ENCODE assay signal across 8 cellular contexts in genomic region chr12:104986022-104986941, GRCh38. TPM values are rescaled to one million over a fixed set of nuclear protein-coding genes. Genes with fewer than 3 reads are reported as not detected.
DNase-seq lines count a peak whose midpoint lies in the region; ATAC-seq and TF ChIP-seq lines count a peak whose summit lies in the region.

TSS of gene NOPCHAP1 (plus strand) at chr12:104986316. CDS start at chr12:104986353, 37 bp downstream.

- no peaks in the 10 kb centered on the region for H3K27me3 ChIP-seq in CD4-positive, alpha-beta T cell (ENCODE audit: control insufficient read depth, insufficient read depth, low read length)
- no peaks in the 10 kb centered on the region for H3K27me3 ChIP-seq in ectodermal cell (ENCODE audit: control insufficient read depth, insufficient read depth, low read length, poor library complexity, severe bottlenecking)
- no peaks in the 10 kb centered on the region for H3K27me3 ChIP-seq in lower lobe of right lung (ENCODE audit: low read depth)

- peak; percentile 62 to 85 (median 76) for DNase-seq in CD4-positive, alpha-beta T cell
- peak; percentile 92 for DNase-seq in HK-2 (ENCODE audit: unreplicated experiment)
- DNase-seq in NCI-H82 treated with DMSO at 0.1 percent for 48 hours (lab: John Stamatoyannopoulos, UW; ENCODE audit: unreplicated experiment) = peak; percentile 78
- DNase-seq in activated CD4-positive, alpha-beta memory T cell treated with anti-CD3 and anti-CD28 coated beads, Interleukin-2, amount 10 ng/mL, durations not matched to agents 7 days and 5 days = peak; percentile 87
- DNase-seq in lower lobe of right lung = peak; percentile 94
- DNase-seq in stimulated activated CD4-positive, alpha-beta T cell treated with anti-CD3 and anti-CD28 coated beads, TNF-alpha, amount 100 ng/mL, for 1 hour (ENCODE audit: low read depth in 3 of 3, low spot score in 1 of 3) = peak; percentile 48 to 73 (median 54)

- H3K27ac ChIP-seq in CD4-positive, alpha-beta T cell (ENCODE audit: low read depth, low read length) = no peak within 1 kb of the TSS
- H3K27ac ChIP-seq in ectodermal cell (ENCODE audit: insufficient read depth, low read depth, low read length, poor library complexity, severe bottlenecking) (no peak within 1 kb of the TSS), lower lobe of right lung (peak within 1 kb of the TSS; percentile 83)

- no peaks in the 10 kb centered on the region for H3K9me3 Mint-ChIP-seq in CD4-positive, alpha-beta T cell
- H3K9me3 Mint-ChIP-seq in activated CD4-positive, alpha-beta memory T cell treated with anti-CD3 and anti-CD28 coated beads, Interleukin-2, amount 10 ng/mL, durations not matched to agents 7 days and 5 days = no peaks in the 10 kb centered on the region

- TF ChIP-seq CTCF in CD4-positive, alpha-beta T cell (IDR thresholded peaks at IDR 0.05) = no peak
- no peak for TF ChIP-seq CTCF in lower lobe of right lung (IDR thresholded peaks at IDR 0.05)

- H3K4me1 ChIP-seq in ectodermal cell (ENCODE audit: control insufficient read depth, insufficient read depth, low read length) (peaks cover 12% of the 10 kb centered on the region), lower lobe of right lung (peaks cover 21% of the 10 kb centered on the region)

- peak within 1 kb of the TSS; percentile 68 for H3K27ac Mint-ChIP-seq in CD4-positive, alpha-beta T cell
- H3K27ac Mint-ChIP-seq in activated CD4-positive, alpha-beta memory T cell treated with anti-CD3 and anti-CD28 coated beads, Interleukin-2, amount 10 ng/mL, durations not matched to agents 7 days and 5 days = no peak within 1 kb of the TSS

- POLR2A ChIA-PET in CD4-positive, alpha-beta T cell (lab: Charles Lee) = interaction anchor here (0.6 to 0.8 kb wide), 2 partner anchors 52 to 771 kb away, joined by 3 to 5 read pairs; partner anchors contain the start of gene TXNRD1
- POLR2A ChIA-PET in activated CD4-positive, alpha-beta memory T cell treated with anti-CD3 and anti-CD28 coated beads, Interleukin-2, amount 10 ng/mL, durations not matched to agents 7 days and 5 days (lab: Charles Lee) = no interaction called here

- no peaks in the 10 kb centered on the region for H3K9me3 ChIP-seq in CD4-positive, alpha-beta T cell (ENCODE audit: control insufficient read depth, low read length)
- H3K9me3 ChIP-seq in ectodermal cell (ENCODE audit: control insufficient read depth, low read length) = no peaks in the 10 kb centered on the region
- no peaks in the 10 kb centered on the region for H3K9me3 ChIP-seq in lower lobe of right lung

- intact Hi-C loops in CD4-positive, alpha-beta T cell (cut with DNase I, micrococcal nuclease) = loop anchor here (1.0 to 10.0 kb wide), 5 partner anchors 27 to 1319 kb away; partner anchors contain the start of genes SLC41A2 (in 2 of the 2), NT5DC3 (in 1 of the 2) and TCP11L2 (in 1 of the 2)
- intact Hi-C loops in lower lobe of right lung (cut with DNase I) = no loop called here

- peaks cover 39% of the 10 kb centered on the region for H3K4me1 Mint-ChIP-seq in CD4-positive, alpha-beta T cell (ENCODE audit: low read depth)
- H3K4me1 Mint-ChIP-seq in activated CD4-positive, alpha-beta memory T cell treated with anti-CD3 and anti-CD28 coated beads, Interleukin-2, amount 10 ng/mL, durations not matched to agents 7 days and 5 days = peaks cover 31% of the 10 kb centered on the region

- H3K4me3 Mint-ChIP-seq in CD4-positive, alpha-beta T cell = peak within 1 kb of the TSS; percentile 97
- H3K4me3 Mint-ChIP-seq in activated CD4-positive, alpha-beta memory T cell treated with anti-CD3 and anti-CD28 coated beads, Interleukin-2, amount 10 ng/mL, durations not matched to agents 7 days and 5 days = peak within 1 kb of the TSS; percentile 77

- H3K27me3 Mint-ChIP-seq in CD4-positive, alpha-beta T cell = peaks cover 4% of the 10 kb centered on the region
- peaks cover 5% of the 10 kb centered on the region for H3K27me3 Mint-ChIP-seq in activated CD4-positive, alpha-beta memory T cell treated with anti-CD3 and anti-CD28 coated beads, Interleukin-2, amount 10 ng/mL, durations not matched to agents 7 days and 5 days

- H3K4me3 ChIP-seq in ectodermal cell (ENCODE audit: insufficient read depth, low read depth, low read length) (peak within 1 kb of the TSS; percentile 75), lower lobe of right lung (peak within 1 kb of the TSS; percentile 99)

- CTCF ChIA-PET in CD4-positive, alpha-beta T cell (lab: Charles Lee) = no interaction called here
- CTCF ChIA-PET in activated CD4-positive, alpha-beta memory T cell treated with anti-CD3 and anti-CD28 coated beads, Interleukin-2, amount 10 ng/mL, durations not matched to agents 7 days and 5 days (lab: Charles Lee) = interaction anchor here (1.0 to 1.6 kb wide), 3 partner anchors 45 to 603 kb away, joined by 3 to 6 read pairs (median 3); no protein-coding TSS in a partner anchor

- WGBS in ectodermal cell, 2 experiments = 1% methylated on average over 57 of the region's 59 CpGs

- H3K36me3 ChIP-seq in ectodermal cell (ENCODE audit: control insufficient read depth, insufficient read depth, low read length) (no peaks in the 10 kb centered on the region), lower lobe of right lung (peaks cover 3% of the 10 kb centered on the region)

- peaks cover 34% of the 10 kb centered on the region for H3K36me3 Mint-ChIP-seq in CD4-positive, alpha-beta T cell (ENCODE audit: low read depth)
- peaks cover 25% of the 10 kb centered on the region for H3K36me3 Mint-ChIP-seq in activated CD4-positive, alpha-beta memory T cell treated with anti-CD3 and anti-CD28 coated beads, Interleukin-2, amount 10 ng/mL, durations not matched to agents 7 days and 5 days (ENCODE audit: low read depth)

- peak; percentile 99 for ATAC-seq in CD4-positive, alpha-beta T cell (ENCODE audit: poor library complexity)
- ATAC-seq in GM19452 (IDR thresholded peaks at IDR 0.05; ENCODE audit: unreplicated experiment) = peak; percentile 90
- peak; percentile 100 for ATAC-seq in lower lobe of right lung

RNA-seq across cellular contexts. Expression of gene NOPCHAP1, which starts in this region (rescaled TPM):
- 10 to 100 TPM; 10.1 to 11.8 TPM for total RNA-seq in CD4-positive, alpha-beta T cell
- total RNA-seq in activated CD4-positive, alpha-beta memory T cell treated with anti-CD3 and anti-CD28 coated beads, Interleukin-2, amount 10 ng/mL, durations not matched to agents 7 days and 5 days = 10 to 100 TPM; 10.3 to 12.0 TPM
- 19.2 TPM for polyA plus RNA-seq in ectodermal cell (2013, experiment 1 of 4)
- polyA plus RNA-seq in ectodermal cell (2013, experiment 2 of 4) = 19.2 TPM
- polyA plus RNA-seq in ectodermal cell (2013, experiment 3 of 4) = 30.2 TPM
- 23.6 TPM for polyA plus RNA-seq in ectodermal cell (2013, experiment 4 of 4)
- 11.7 TPM for total RNA-seq in lower lobe of right lung
